In the genomic region with DNA sequence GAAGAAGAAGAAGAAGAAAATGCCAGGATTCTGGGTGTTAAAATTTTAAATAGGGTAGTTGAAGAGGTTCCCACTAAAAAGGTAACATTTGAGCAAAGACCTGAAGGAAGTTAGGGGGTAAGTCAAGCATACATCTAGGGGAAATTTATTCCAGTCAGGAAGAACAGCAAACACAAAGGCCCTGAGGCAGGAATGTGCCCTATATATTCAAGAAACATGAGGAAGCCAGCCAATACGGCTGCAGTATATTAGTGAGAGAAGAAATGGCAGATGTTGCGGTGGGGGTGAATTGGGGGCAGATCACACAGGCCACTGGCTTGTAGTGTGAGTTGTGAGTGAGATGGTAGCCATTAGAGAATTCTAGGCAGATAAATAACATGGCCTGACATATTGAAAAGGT, we compare ENCODE assay signal across 2 cellular contexts.
TF ChIP-seq lines count a peak whose summit lies in the region.

No MANE protein-coding gene starts in this region.

TF ChIP-seq in HEK293, 187 proteins besides CTCF, POLR2A, EP300 and RAD21:
- TF ChIP-seq, protein P1, sequence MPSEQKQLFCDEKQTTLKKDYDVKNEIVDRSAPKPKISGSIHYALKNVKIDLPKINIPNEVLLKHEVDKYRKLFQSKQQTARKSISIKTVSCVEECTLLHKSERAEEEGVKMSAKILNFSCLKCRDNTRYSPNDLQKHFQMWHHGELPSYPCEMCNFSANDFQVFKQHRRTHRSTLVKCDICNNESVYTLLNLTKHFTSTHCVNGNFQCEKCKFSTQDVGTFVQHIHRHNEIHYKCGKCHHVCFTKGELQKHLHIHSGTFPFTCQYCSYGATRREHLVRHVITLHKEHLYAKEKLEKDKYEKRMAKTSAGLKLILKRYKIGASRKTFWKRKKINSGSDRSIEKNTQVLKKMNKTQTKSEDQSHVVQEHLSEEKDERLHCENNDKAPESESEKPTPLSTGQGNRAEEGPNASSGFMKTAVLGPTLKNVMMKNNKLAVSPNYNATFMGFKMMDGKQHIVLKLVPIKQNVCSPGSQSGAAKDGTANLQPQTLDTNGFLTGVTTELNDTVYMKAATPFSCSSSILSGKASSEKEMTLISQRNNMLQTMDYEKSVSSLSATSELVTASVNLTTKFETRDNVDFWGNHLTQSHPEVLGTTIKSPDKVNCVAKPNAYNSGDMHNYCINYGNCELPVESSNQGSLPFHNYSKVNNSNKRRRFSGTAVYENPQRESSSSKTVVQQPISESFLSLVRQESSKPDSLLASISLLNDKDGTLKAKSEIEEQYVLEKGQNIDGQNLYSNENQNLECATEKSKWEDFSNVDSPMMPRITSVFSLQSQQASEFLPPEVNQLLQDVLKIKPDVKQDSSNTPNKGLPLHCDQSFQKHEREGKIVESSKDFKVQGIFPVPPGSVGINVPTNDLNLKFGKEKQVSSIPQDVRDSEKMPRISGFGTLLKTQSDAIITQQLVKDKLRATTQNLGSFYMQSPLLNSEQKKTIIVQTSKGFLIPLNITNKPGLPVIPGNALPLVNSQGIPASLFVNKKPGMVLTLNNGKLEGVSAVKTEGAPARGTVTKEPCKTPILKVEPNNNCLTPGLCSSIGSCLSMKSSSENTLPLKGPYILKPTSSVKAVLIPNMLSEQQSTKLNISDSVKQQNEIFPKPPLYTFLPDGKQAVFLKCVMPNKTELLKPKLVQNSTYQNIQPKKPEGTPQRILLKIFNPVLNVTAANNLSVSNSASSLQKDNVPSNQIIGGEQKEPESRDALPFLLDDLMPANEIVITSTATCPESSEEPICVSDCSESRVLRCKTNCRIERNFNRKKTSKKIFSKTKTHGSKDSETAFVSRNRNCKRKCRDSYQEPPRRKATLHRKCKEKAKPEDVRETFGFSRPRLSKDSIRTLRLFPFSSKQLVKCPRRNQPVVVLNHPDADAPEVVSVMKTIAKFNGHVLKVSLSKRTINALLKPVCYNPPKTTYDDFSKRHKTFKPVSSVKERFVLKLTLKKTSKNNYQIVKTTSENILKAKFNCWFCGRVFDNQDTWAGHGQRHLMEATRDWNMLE (tag by site-specific recombination; conservative IDR thresholded peaks at IDR 0.05; ENCODE audit: low read depth), result no peak
- TF ChIP-seq ZNF623 (tag by site-specific recombination; IDR thresholded peaks at IDR 0.05), result peak; percentile 68
- TF ChIP-seq, protein P2, sequence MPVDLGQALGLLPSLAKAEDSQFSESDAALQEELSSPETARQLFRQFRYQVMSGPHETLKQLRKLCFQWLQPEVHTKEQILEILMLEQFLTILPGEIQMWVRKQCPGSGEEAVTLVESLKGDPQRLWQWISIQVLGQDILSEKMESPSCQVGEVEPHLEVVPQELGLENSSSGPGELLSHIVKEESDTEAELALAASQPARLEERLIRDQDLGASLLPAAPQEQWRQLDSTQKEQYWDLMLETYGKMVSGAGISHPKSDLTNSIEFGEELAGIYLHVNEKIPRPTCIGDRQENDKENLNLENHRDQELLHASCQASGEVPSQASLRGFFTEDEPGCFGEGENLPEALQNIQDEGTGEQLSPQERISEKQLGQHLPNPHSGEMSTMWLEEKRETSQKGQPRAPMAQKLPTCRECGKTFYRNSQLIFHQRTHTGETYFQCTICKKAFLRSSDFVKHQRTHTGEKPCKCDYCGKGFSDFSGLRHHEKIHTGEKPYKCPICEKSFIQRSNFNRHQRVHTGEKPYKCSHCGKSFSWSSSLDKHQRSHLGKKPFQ (tag by site-specific recombination; IDR thresholded peaks at IDR 0.05), result 0 out of 2 replicates have a peak, but pooled peaks have one; percentile 19

TF ChIP-seq in WTC11, 78 proteins besides CTCF, POLR2A, EP300 and RAD21 (continued from another document):
- TF ChIP-seq, protein P3, sequence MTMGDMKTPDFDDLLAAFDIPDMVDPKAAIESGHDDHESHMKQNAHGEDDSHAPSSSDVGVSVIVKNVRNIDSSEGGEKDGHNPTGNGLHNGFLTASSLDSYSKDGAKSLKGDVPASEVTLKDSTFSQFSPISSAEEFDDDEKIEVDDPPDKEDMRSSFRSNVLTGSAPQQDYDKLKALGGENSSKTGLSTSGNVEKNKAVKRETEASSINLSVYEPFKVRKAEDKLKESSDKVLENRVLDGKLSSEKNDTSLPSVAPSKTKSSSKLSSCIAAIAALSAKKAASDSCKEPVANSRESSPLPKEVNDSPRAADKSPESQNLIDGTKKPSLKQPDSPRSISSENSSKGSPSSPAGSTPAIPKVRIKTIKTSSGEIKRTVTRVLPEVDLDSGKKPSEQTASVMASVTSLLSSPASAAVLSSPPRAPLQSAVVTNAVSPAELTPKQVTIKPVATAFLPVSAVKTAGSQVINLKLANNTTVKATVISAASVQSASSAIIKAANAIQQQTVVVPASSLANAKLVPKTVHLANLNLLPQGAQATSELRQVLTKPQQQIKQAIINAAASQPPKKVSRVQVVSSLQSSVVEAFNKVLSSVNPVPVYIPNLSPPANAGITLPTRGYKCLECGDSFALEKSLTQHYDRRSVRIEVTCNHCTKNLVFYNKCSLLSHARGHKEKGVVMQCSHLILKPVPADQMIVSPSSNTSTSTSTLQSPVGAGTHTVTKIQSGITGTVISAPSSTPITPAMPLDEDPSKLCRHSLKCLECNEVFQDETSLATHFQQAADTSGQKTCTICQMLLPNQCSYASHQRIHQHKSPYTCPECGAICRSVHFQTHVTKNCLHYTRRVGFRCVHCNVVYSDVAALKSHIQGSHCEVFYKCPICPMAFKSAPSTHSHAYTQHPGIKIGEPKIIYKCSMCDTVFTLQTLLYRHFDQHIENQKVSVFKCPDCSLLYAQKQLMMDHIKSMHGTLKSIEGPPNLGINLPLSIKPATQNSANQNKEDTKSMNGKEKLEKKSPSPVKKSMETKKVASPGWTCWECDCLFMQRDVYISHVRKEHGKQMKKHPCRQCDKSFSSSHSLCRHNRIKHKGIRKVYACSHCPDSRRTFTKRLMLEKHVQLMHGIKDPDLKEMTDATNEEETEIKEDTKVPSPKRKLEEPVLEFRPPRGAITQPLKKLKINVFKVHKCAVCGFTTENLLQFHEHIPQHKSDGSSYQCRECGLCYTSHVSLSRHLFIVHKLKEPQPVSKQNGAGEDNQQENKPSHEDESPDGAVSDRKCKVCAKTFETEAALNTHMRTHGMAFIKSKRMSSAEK (CRISPR knock-in tag; IDR thresholded peaks at IDR 0.05; ENCODE audit: borderline replicate concordance), result no peak
- TF ChIP-seq, protein P4, sequence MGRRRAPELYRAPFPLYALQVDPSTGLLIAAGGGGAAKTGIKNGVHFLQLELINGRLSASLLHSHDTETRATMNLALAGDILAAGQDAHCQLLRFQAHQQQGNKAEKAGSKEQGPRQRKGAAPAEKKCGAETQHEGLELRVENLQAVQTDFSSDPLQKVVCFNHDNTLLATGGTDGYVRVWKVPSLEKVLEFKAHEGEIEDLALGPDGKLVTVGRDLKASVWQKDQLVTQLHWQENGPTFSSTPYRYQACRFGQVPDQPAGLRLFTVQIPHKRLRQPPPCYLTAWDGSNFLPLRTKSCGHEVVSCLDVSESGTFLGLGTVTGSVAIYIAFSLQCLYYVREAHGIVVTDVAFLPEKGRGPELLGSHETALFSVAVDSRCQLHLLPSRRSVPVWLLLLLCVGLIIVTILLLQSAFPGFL (CRISPR knock-in tag; IDR thresholded peaks at IDR 0.05; ENCODE audit: borderline replicate concordance), result no peak
- TF ChIP-seq, protein P5, sequence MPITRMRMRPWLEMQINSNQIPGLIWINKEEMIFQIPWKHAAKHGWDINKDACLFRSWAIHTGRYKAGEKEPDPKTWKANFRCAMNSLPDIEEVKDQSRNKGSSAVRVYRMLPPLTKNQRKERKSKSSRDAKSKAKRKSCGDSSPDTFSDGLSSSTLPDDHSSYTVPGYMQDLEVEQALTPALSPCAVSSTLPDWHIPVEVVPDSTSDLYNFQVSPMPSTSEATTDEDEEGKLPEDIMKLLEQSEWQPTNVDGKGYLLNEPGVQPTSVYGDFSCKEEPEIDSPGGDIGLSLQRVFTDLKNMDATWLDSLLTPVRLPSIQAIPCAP (CRISPR knock-in tag; IDR thresholded peaks at IDR 0.05), result no peak
- TF ChIP-seq, protein P6, sequence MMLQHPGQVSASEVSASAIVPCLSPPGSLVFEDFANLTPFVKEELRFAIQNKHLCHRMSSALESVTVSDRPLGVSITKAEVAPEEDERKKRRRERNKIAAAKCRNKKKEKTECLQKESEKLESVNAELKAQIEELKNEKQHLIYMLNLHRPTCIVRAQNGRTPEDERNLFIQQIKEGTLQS (CRISPR knock-in tag; conservative IDR thresholded peaks at IDR 0.05), result no peak
- TF ChIP-seq SMAD4 (CRISPR knock-in tag; IDR thresholded peaks at IDR 0.05) (no peak), NFATC4 (CRISPR knock-in tag; IDR thresholded peaks at IDR 0.05) (no peak), PRRX2 (CRISPR knock-in tag; IDR thresholded peaks at IDR 0.05) (no peak), JUN (CRISPR knock-in tag; IDR thresholded peaks at IDR 0.05) (no peak), TEAD1 (CRISPR knock-in tag; IDR thresholded peaks at IDR 0.05) (no peak), GABPB1 (CRISPR knock-in tag; IDR thresholded peaks at IDR 0.05) (no peak)
- TF ChIP-seq, protein P7, sequence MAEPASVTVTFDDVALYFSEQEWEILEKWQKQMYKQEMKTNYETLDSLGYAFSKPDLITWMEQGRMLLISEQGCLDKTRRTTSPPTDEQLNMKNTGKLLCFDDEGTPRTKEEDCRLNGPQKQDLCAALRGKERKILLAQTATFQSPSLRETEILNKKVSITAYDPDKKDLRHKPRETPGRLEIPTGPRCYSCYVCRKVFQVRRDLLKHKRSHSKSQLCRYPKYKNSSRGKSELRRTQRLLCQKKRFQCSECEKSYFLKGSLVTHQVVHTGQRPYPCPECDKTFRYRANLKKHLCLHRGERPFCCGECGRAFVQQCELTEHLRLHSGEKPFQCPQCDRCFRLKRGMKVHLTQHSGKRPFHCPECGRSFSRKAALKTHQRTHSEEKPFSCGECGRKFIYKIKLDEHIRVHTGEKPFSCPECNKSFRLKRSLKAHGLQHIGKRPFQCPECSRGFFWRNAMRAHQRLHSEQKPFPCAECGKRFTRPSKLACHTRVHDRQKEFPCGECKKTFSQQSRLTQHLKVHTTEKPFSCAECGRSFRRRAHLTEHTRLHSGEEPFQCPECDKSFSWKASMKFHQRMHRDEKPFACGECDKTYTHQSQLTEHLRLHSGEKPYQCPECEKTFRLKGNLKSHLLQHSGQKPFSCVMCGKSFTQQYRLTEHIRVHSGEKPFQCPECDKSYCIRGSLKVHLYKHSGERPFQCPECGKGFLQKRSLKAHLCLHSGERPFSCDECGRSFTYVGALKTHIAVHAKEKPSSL (CRISPR knock-in tag; conservative IDR thresholded peaks at IDR 0.05), result no peak
- TF ChIP-seq, protein P8, sequence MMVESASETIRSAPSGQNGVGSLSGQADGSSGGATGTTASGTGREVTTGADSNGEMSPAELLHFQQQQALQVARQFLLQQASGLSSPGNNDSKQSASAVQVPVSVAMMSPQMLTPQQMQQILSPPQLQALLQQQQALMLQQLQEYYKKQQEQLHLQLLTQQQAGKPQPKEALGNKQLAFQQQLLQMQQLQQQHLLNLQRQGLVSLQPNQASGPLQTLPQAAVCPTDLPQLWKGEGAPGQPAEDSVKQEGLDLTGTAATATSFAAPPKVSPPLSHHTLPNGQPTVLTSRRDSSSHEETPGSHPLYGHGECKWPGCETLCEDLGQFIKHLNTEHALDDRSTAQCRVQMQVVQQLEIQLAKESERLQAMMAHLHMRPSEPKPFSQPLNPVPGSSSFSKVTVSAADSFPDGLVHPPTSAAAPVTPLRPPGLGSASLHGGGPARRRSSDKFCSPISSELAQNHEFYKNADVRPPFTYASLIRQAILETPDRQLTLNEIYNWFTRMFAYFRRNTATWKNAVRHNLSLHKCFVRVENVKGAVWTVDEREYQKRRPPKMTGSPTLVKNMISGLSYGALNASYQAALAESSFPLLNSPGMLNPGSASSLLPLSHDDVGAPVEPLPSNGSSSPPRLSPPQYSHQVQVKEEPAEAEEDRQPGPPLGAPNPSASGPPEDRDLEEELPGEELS (CRISPR knock-in tag; IDR thresholded peaks at IDR 0.05), result no peak
- TF ChIP-seq, protein P9, sequence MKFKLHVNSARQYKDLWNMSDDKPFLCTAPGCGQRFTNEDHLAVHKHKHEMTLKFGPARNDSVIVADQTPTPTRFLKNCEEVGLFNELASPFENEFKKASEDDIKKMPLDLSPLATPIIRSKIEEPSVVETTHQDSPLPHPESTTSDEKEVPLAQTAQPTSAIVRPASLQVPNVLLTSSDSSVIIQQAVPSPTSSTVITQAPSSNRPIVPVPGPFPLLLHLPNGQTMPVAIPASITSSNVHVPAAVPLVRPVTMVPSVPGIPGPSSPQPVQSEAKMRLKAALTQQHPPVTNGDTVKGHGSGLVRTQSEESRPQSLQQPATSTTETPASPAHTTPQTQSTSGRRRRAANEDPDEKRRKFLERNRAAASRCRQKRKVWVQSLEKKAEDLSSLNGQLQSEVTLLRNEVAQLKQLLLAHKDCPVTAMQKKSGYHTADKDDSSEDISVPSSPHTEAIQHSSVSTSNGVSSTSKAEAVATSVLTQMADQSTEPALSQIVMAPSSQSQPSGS (CRISPR knock-in tag; IDR thresholded peaks at IDR 0.05; ENCODE audit: borderline replicate concordance, low read depth), result no peak
